ENCODE assay signal across 13 cellular contexts in genomic region chr19:17526922-17527321, GRCh38. TPM values are rescaled to one million over a fixed set of nuclear protein-coding genes. Genes with fewer than 3 reads are reported as not detected.
DNase-seq lines count a peak whose midpoint lies in the region; ATAC-seq, FAIRE-seq and TF ChIP-seq lines count a peak whose summit lies in the region.
"Had no signal": no experiment of that assay in that cellular context is flagged by ENCODE, and none has a peak within 500 bp of the region (broad histone marks: within the 10 kb centered on the region; RNA-seq: fewer than 3 reads in every experiment).

No MANE protein-coding gene starts in this region.

- no peaks in the 10 kb centered on the region for H3K79me2 ChIP-seq in HepG2 (ENCODE audit: insufficient read depth, low read length)

- peak overlapping the region in 10 of 11 experiments; percentile 16 to 85 (median 66); a peak in 18 of 22 replicates for H3K9ac ChIP-seq in BLaER1 treated with 17β-estradiol and CSF1 and Interleukin-3, amounts not matched to agents 10 nM and 100 nM
- H3K9ac ChIP-seq in HepG2 (ENCODE audit: insufficient read depth, low read depth, low read length), result no peak overlapping the region

- H2AFZ ChIP-seq in HepG2 (ENCODE audit: low read length), result no peak overlapping the region

- BruUV-seq in HepG2 (replicated peaks; lab: Mats Ljungman, UMichigan), result no TSS peak

- peaks cover 13% of the 10 kb centered on the region for H3K4me1 Mint-ChIP-seq in activated T-helper 17 cell treated with anti-CD3 and anti-CD28 coated beads, Interleukin-2, amount 50 U/mL, for 72 hours
- H3K4me1 Mint-ChIP-seq in progenitor cell of endocrine pancreas (ENCODE audit: low read depth), result no peaks in the 10 kb centered on the region

- DNase-seq in GM12891 (ENCODE audit: insufficient read length, low spot score), result peak; percentile 47
- DNase-seq in HepG2 (ENCODE audit: low spot score), result no peak
- DNase-seq in ovary, result no peak
- no peak for DNase-seq in progenitor cell of endocrine pancreas (ENCODE audit: low spot score, unreplicated experiment)
- DNase-seq: body of pancreas; CD8-positive, alpha-beta memory T cell; NCI-H2081 treated with DMSO at 0.1 percent for 48 hours had no signal

- no peaks in the 10 kb centered on the region for H3K27me3 Mint-ChIP-seq in activated T-helper 17 cell treated with anti-CD3 and anti-CD28 coated beads, Interleukin-2, amount 50 U/mL, for 72 hours
- H3K27me3 Mint-ChIP-seq in progenitor cell of endocrine pancreas, result no peaks in the 10 kb centered on the region

- H3K27me3 ChIP-seq in BLaER1 treated with 17β-estradiol and CSF1 and Interleukin-3, amounts not matched to agents 10 nM and 100 nM, result no peaks in the 10 kb centered on the region; a peak in 1 of 22 replicates
- H3K27me3 ChIP-seq in HepG2 (ENCODE audit: control insufficient read depth in 1 of 2, insufficient read depth in 2 of 2, low read length in 2 of 2) (0 out of 5 replicates have a peak, but pooled peaks cover 1 to 3% of the 10 kb centered on the region in 2 experiments), ovary (no peaks in the 10 kb centered on the region)
- H3K27me3 ChIP-seq: body of pancreas had no signal

- WGBS in HepG2 (ENCODE audit: low lambda C conversion rate), result 29% methylated on average over 14 of the region's 16 CpGs
- WGBS in ovary, 3 donors, result 54 to 77% (median 64%) methylated on average over 16 of the region's 16 CpGs

- H3K9me3 ChIP-seq in BLaER1 treated with 17β-estradiol and CSF1 and Interleukin-3, amounts not matched to agents 10 nM and 100 nM (replicated peaks in 1 of 11), result peaks cover 7 to 20% (median 14%) of the 10 kb centered on the region in 11 experiments; a peak in 21 of 22 replicates
- H3K9me3 ChIP-seq in HepG2 (ENCODE audit: low read length) (no peaks in the 10 kb centered on the region), ovary (no peaks in the 10 kb centered on the region)
- H3K9me3 ChIP-seq: body of pancreas had no signal

- intact Hi-C loops in HepG2 (cut with micrococcal nuclease; ENCODE audit: unreplicated experiment) (no loop called here), ovary (cut with DNase I) (no loop called here)

- no peak overlapping the region for H3K27ac Mint-ChIP-seq in activated T-helper 17 cell treated with anti-CD3 and anti-CD28 coated beads, Interleukin-2, amount 50 U/mL, for 72 hours
- H3K27ac Mint-ChIP-seq in progenitor cell of endocrine pancreas, result no peak overlapping the region
- H3K27ac Mint-ChIP-seq: CD8-positive, alpha-beta memory T cell had no signal

- no peak for TF ChIP-seq CTCF in HepG2 (CRISPR knock-in tag; IDR thresholded peaks at IDR 0.05)
- TF ChIP-seq CTCF in ovary (IDR thresholded peaks at IDR 0.05), result no peak
- TF ChIP-seq CTCF in progenitor cell of endocrine pancreas (IDR thresholded peaks at IDR 0.05; ENCODE audit: unreplicated experiment), result no peak

- H3K4me2 ChIP-seq in BLaER1 treated with 17β-estradiol and CSF1 and Interleukin-3, amounts not matched to agents 10 nM and 100 nM, result peak overlapping the region; percentile 73 to 97 (median 88)
- H3K4me2 ChIP-seq in HepG2 (ENCODE audit: low read depth, low read length), result no peak overlapping the region

- FAIRE-seq in GM12891 (lab: Jason Lieb, UNC), result peak; percentile 84
- no peak for FAIRE-seq in HepG2 (lab: Jason Lieb, UNC)
- FAIRE-seq: RCC 7860 had no signal

- no peak overlapping the region for H3K4me3 Mint-ChIP-seq in activated T-helper 17 cell treated with anti-CD3 and anti-CD28 coated beads, Interleukin-2, amount 50 U/mL, for 72 hours
- no peak overlapping the region for H3K4me3 Mint-ChIP-seq in progenitor cell of endocrine pancreas (ENCODE audit: low read depth)
- H3K4me3 Mint-ChIP-seq: CD8-positive, alpha-beta memory T cell had no signal

- POLR2A ChIA-PET in HepG2 (lab: Yijun Ruan, JAX), result interaction anchor here (0.8 kb wide), 1 partner anchor 16 kb away, joined by 3 read pairs; the partner anchor contains the start of gene PGLS

- peaks cover 5% of the 10 kb centered on the region for H3K9me3 Mint-ChIP-seq in activated T-helper 17 cell treated with anti-CD3 and anti-CD28 coated beads, Interleukin-2, amount 50 U/mL, for 72 hours
- H3K9me3 Mint-ChIP-seq in progenitor cell of endocrine pancreas (ENCODE audit: low read depth), result peaks cover 5% of the 10 kb centered on the region
- H3K9me3 Mint-ChIP-seq: CD8-positive, alpha-beta memory T cell had no signal

- in situ Hi-C loops in HepG2 (cut with HindIII; ENCODE audit: extremely low pct_ligation_motif_present, low pct_unique_long_range_greater_than_20kb), result no loop called here

- CTCF ChIA-PET in HepG2 (lab: Yijun Ruan, JAX; ENCODE audit: low intra/inter-chr PET ratio, low total read pairs), result no interaction called here

- TF ChIP-seq EP300 in HepG2 (IDR thresholded peaks at IDR 0.05; ENCODE audit: low read depth in 2 of 2, low read length in 2 of 2), result no peak
- TF ChIP-seq EP300 in HepG2 (CRISPR knock-in tag; IDR thresholded peaks at IDR 0.05; ENCODE audit: borderline replicate concordance), result no peak
- no peak for TF ChIP-seq EP300 in ovary (IDR thresholded peaks at IDR 0.05)

- H4K20me1 ChIP-seq in BLaER1 treated with 17β-estradiol and CSF1 and Interleukin-3, amounts not matched to agents 10 nM and 100 nM, result no peaks in the 10 kb centered on the region; a peak in 1 of 22 replicates
- no peaks in the 10 kb centered on the region for H4K20me1 ChIP-seq in HepG2 (ENCODE audit: insufficient read depth, low read length)

- H3K36me3 Mint-ChIP-seq in activated T-helper 17 cell treated with anti-CD3 and anti-CD28 coated beads, Interleukin-2, amount 50 U/mL, for 72 hours (ENCODE audit: low read depth), result no peaks in the 10 kb centered on the region
- H3K36me3 Mint-ChIP-seq in progenitor cell of endocrine pancreas (ENCODE audit: insufficient read depth), result peaks cover 4% of the 10 kb centered on the region
- H3K36me3 Mint-ChIP-seq: CD8-positive, alpha-beta memory T cell had no signal

- peaks cover 67 to 97% (median 84%) of the 10 kb centered on the region in 10 experiments for H3K4me1 ChIP-seq in BLaER1 treated with 17β-estradiol and CSF1 and Interleukin-3, amounts not matched to agents 10 nM and 100 nM
- H3K4me1 ChIP-seq in HepG2 (ENCODE audit: insufficient read depth, low read length) (peaks cover 41% of the 10 kb centered on the region), ovary (ENCODE audit: insufficient read depth) (no peaks in the 10 kb centered on the region)

- TF ChIP-seq POLR2A in GM12891 (IDR thresholded peaks at IDR 0.05; ENCODE audit: low read depth, low read length) (no peak), HepG2 (IDR thresholded peaks at IDR 0.05; ENCODE audit: insufficient read depth in 1 of 2, low read depth in 2 of 2, low read length in 2 of 2) (no peak), ovary (IDR thresholded peaks at IDR 0.05) (no peak)

- peak overlapping the region in 7 of 10 experiments; percentile 44 to 62 (median 53); a peak in 13 of 20 replicates for H3K4me3 ChIP-seq in BLaER1 treated with 17β-estradiol and CSF1 and Interleukin-3, amounts not matched to agents 10 nM and 100 nM
- H3K4me3 ChIP-seq in HepG2 (replicated peaks in 1 of 3; ENCODE audit: insufficient read depth in 1 of 3, low read depth in 2 of 3, low read length in 3 of 3) (no peak overlapping the region), ovary (no peak overlapping the region)
- H3K4me3 ChIP-seq: body of pancreas, lung had no signal

- no peak for TF ChIP-seq RAD21 in HepG2 (CRISPR knock-in tag; IDR thresholded peaks at IDR 0.05)

- ATAC-seq in HG02798 (IDR thresholded peaks at IDR 0.05; ENCODE audit: poor library complexity, unreplicated experiment) (peak; percentile 53), HepG2 (no peak), HG03135 (IDR thresholded peaks at IDR 0.05; ENCODE audit: unreplicated experiment) (no peak)
- ATAC-seq in activated T-helper 17 cell treated with anti-CD3 and anti-CD28 coated beads, Interleukin-2, amount 50 U/mL, for 72 hours (replicated peaks), result peak; percentile 34
- ATAC-seq: body of pancreas had no signal

- H3K36me3 ChIP-seq in BLaER1 treated with 17β-estradiol and CSF1 and Interleukin-3, amounts not matched to agents 10 nM and 100 nM, result peaks cover 0 to 15% (median 3%) of the 10 kb centered on the region in 11 experiments; a peak in 10 of 22 replicates
- H3K36me3 ChIP-seq in HepG2 (replicated peaks in 1 of 2; ENCODE audit: control insufficient read depth in 1 of 2, insufficient read depth in 2 of 2, low read length in 2 of 2) (no peaks in the 10 kb centered on the region), ovary (no peaks in the 10 kb centered on the region)

- H3K27ac ChIP-seq in BLaER1 treated with 17β-estradiol and CSF1 and Interleukin-3, amounts not matched to agents 10 nM and 100 nM, result peak overlapping the region in 9 of 11 experiments; percentile 23 to 97 (median 91); a peak in 17 of 22 replicates
- H3K27ac ChIP-seq in HepG2 (ENCODE audit: extremely low read length, insufficient read depth, low read length) (no peak overlapping the region), ovary (no peak overlapping the region)
- H3K27ac ChIP-seq: body of pancreas had no signal

RNA-seq across cellular contexts. Expression of gene PGLS, which starts 15.5 kb away (rescaled TPM):
- 80.9 TPM for polyA plus RNA-seq in GM12891 (2012; ENCODE audit: low read depth, missing spikeins)
- total RNA-seq in activated T-helper 17 cell treated with anti-CD3 and anti-CD28 coated beads, Interleukin-2, amount 50 U/mL, for 72 hours, result 10 to 100 TPM; 49.0 to 61.8 TPM
- total RNA-seq in HepG2 (2016; rRNA removed; fragmentation: Illumina TruSeq; extraction: Trizol), result 33.8 and 36.7 TPM in 2 replicates
- 28.7 and 30.6 TPM in 2 replicates for total RNA-seq in HepG2 (2016; cell fraction: cytosol; rRNA removed; fragmentation: Illumina TruSeq; extraction: Trizol; ENCODE audit: low read depth)
- total RNA-seq in HepG2 (2016; cell fraction: insoluble cytoplasmic fraction; rRNA removed; fragmentation: Illumina TruSeq; extraction: Trizol), result 31.6 and 33.6 TPM in 2 replicates
- 36.0 and 41.5 TPM in 2 replicates for total RNA-seq in HepG2 (2016; cell fraction: membrane; rRNA removed; fragmentation: Illumina TruSeq; extraction: Trizol)
- 18.4 and 23.5 TPM in 2 replicates for total RNA-seq in HepG2 (2016; cell fraction: nucleus; rRNA removed; fragmentation: Illumina TruSeq; extraction: Trizol)
- polyA plus RNA-seq in HepG2 (2011; rRNA removed), result 43.8 and 49.1 TPM in 2 replicates
- 33.3 and 59.8 TPM in 2 replicates for polyA plus RNA-seq in HepG2 (2011; cell fraction: cytosol; rRNA removed)
- polyA plus RNA-seq in HepG2 (2011; cell fraction: nucleus; rRNA removed), result 74.2 and 74.7 TPM in 2 replicates
- polyA plus RNA-seq in HepG2 (2012), result 26.9 and 37.3 TPM in 2 replicates
- 48.8 and 52.7 TPM in 2 replicates for polyA plus RNA-seq in HepG2 (2016; cell fraction: cytosol; fragmentation: Illumina TruSeq; extraction: Trizol; ENCODE audit: low read depth)
- polyA plus RNA-seq in HepG2 (2016; cell fraction: insoluble cytoplasmic fraction; fragmentation: Illumina TruSeq; extraction: Trizol; ENCODE audit: low read depth), result 50.4 and 56.4 TPM in 2 replicates
- 55.3 and 57.7 TPM in 2 replicates for polyA plus RNA-seq in HepG2 (2016; cell fraction: membrane; fragmentation: Illumina TruSeq; extraction: Trizol; ENCODE audit: low read depth)
- polyA plus RNA-seq in HepG2 (2016; cell fraction: nucleus; fragmentation: Illumina TruSeq; extraction: Trizol; ENCODE audit: insufficient read depth, low read depth), result 47.8 and 49.3 TPM in 2 replicates
- 83.1 and 129 TPM in 2 replicates for polyA minus RNA-seq in HepG2 (2011; rRNA and poly(A)+ RNA removed; ENCODE audit: low replicate concordance)
- polyA minus RNA-seq in HepG2 (2011; cell fraction: cytosol; rRNA and poly(A)+ RNA removed), result 36.2 and 38.6 TPM in 2 replicates
- 19.7 and 23.1 TPM in 2 replicates for polyA minus RNA-seq in HepG2 (2011; cell fraction: nucleus; rRNA and poly(A)+ RNA removed)
- total RNA-seq in ovary, result 10 to 100 TPM; 43.9 to 93.0 (median 73.9) TPM
- polyA plus RNA-seq in ovary, result 10 to 100 TPM; 11.0 to 72.3 TPM
- 102 and 107 TPM in 2 replicates for total RNA-seq in progenitor cell of endocrine pancreas

RNA-seq across cellular contexts. Expression of gene COLGALT1, which starts 28.5 kb away (rescaled TPM):
- 14.4 TPM for polyA plus RNA-seq in GM12891 (2012; ENCODE audit: low read depth, missing spikeins)
- 10 to 100 TPM; 41.1 to 76.5 TPM for total RNA-seq in activated T-helper 17 cell treated with anti-CD3 and anti-CD28 coated beads, Interleukin-2, amount 50 U/mL, for 72 hours
- 33.3 and 58.0 TPM in 2 replicates for total RNA-seq in HepG2 (2016; rRNA removed; fragmentation: Illumina TruSeq; extraction: Trizol)
- 9.3 and 10.3 TPM in 2 replicates for total RNA-seq in HepG2 (2016; cell fraction: cytosol; rRNA removed; fragmentation: Illumina TruSeq; extraction: Trizol; ENCODE audit: low read depth)
- 33.6 and 57.7 TPM in 2 replicates for total RNA-seq in HepG2 (2016; cell fraction: insoluble cytoplasmic fraction; rRNA removed; fragmentation: Illumina TruSeq; extraction: Trizol)
- 32.5 and 35.6 TPM in 2 replicates for total RNA-seq in HepG2 (2016; cell fraction: membrane; rRNA removed; fragmentation: Illumina TruSeq; extraction: Trizol)
- 53.1 and 65.6 TPM in 2 replicates for total RNA-seq in HepG2 (2016; cell fraction: nucleus; rRNA removed; fragmentation: Illumina TruSeq; extraction: Trizol)
- 196 and 211 TPM in 2 replicates for polyA plus RNA-seq in HepG2 (2011; rRNA removed)
- 111 and 141 TPM in 2 replicates for polyA plus RNA-seq in HepG2 (2011; cell fraction: cytosol; rRNA removed)
- 153 and 157 TPM in 2 replicates for polyA plus RNA-seq in HepG2 (2011; cell fraction: nucleus; rRNA removed)
- polyA plus RNA-seq in HepG2 (2012), result 58.7 and 87.4 TPM in 2 replicates
- polyA plus RNA-seq in HepG2 (2016; cell fraction: cytosol; fragmentation: Illumina TruSeq; extraction: Trizol; ENCODE audit: low read depth), result 9.2 and 9.8 TPM in 2 replicates
- 35.7 and 38.2 TPM in 2 replicates for polyA plus RNA-seq in HepG2 (2016; cell fraction: insoluble cytoplasmic fraction; fragmentation: Illumina TruSeq; extraction: Trizol; ENCODE audit: low read depth)
- 23.4 and 28.7 TPM in 2 replicates for polyA plus RNA-seq in HepG2 (2016; cell fraction: membrane; fragmentation: Illumina TruSeq; extraction: Trizol; ENCODE audit: low read depth)
- polyA plus RNA-seq in HepG2 (2016; cell fraction: nucleus; fragmentation: Illumina TruSeq; extraction: Trizol; ENCODE audit: insufficient read depth, low read depth), result 111 TPM in 2 replicates
- polyA minus RNA-seq in HepG2 (2011; rRNA and poly(A)+ RNA removed; ENCODE audit: low replicate concordance), result 360 and 644 TPM in 2 replicates
- 74.1 and 77.3 TPM in 2 replicates for polyA minus RNA-seq in HepG2 (2011; cell fraction: cytosol; rRNA and poly(A)+ RNA removed)
- polyA minus RNA-seq in HepG2 (2011; cell fraction: nucleus; rRNA and poly(A)+ RNA removed), result 32.0 and 33.2 TPM in 2 replicates
- 10 to 100 TPM; 30.4 to 75.2 (median 45.2) TPM for total RNA-seq in ovary
- polyA plus RNA-seq in ovary, result 10 to 100 TPM; 31.4 to 72.6 TPM
- 53.6 and 54.3 TPM in 2 replicates for total RNA-seq in progenitor cell of endocrine pancreas

RNA-seq across cellular contexts. Expression of gene SLC27A1, which starts 56.6 kb away (rescaled TPM):
- 1.6 TPM for polyA plus RNA-seq in GM12891 (2012; ENCODE audit: low read depth, missing spikeins)
- 1 to 10 TPM; 3.8 to 6.7 TPM for total RNA-seq in activated T-helper 17 cell treated with anti-CD3 and anti-CD28 coated beads, Interleukin-2, amount 50 U/mL, for 72 hours
- total RNA-seq in HepG2 (2016; rRNA removed; fragmentation: Illumina TruSeq; extraction: Trizol) (1.7 and 4.1 TPM in 2 replicates), ovary (10 to 100 TPM; 27.3 to 43.1 (median 37.8) TPM), progenitor cell of endocrine pancreas (16.7 and 19.8 TPM in 2 replicates)
- 0.71 and 0.79 TPM in 2 replicates for total RNA-seq in HepG2 (2016; cell fraction: cytosol; rRNA removed; fragmentation: Illumina TruSeq; extraction: Trizol; ENCODE audit: low read depth)
- total RNA-seq in HepG2 (2016; cell fraction: insoluble cytoplasmic fraction; rRNA removed; fragmentation: Illumina TruSeq; extraction: Trizol), result 1.7 and 4.7 TPM in 2 replicates
- 1.8 and 2.2 TPM in 2 replicates for total RNA-seq in HepG2 (2016; cell fraction: membrane; rRNA removed; fragmentation: Illumina TruSeq; extraction: Trizol)
- total RNA-seq in HepG2 (2016; cell fraction: nucleus; rRNA removed; fragmentation: Illumina TruSeq; extraction: Trizol), result 4.2 and 7.1 TPM in 2 replicates
- polyA plus RNA-seq in HepG2 (2011; rRNA removed) (8.7 and 8.8 TPM in 2 replicates), ovary (10 to 100 TPM in 1 of 2 donors, 1 to 10 TPM in 1; 4.6 to 42.3 TPM)
- 5.6 and 8.5 TPM in 2 replicates for polyA plus RNA-seq in HepG2 (2011; cell fraction: cytosol; rRNA removed)
- 30.2 and 36.7 TPM in 2 replicates for polyA plus RNA-seq in HepG2 (2011; cell fraction: nucleus; rRNA removed)
- polyA plus RNA-seq in HepG2 (2012), result 4.1 and 6.3 TPM in 2 replicates
- polyA plus RNA-seq in HepG2 (2016; cell fraction: cytosol; fragmentation: Illumina TruSeq; extraction: Trizol; ENCODE audit: low read depth), result 0.52 and 0.53 TPM in 2 replicates
- polyA plus RNA-seq in HepG2 (2016; cell fraction: insoluble cytoplasmic fraction; fragmentation: Illumina TruSeq; extraction: Trizol; ENCODE audit: low read depth), result 1.3 and 1.7 TPM in 2 replicates
- polyA plus RNA-seq in HepG2 (2016; cell fraction: membrane; fragmentation: Illumina TruSeq; extraction: Trizol; ENCODE audit: low read depth), result 0.94 and 1.2 TPM in 2 replicates
- polyA plus RNA-seq in HepG2 (2016; cell fraction: nucleus; fragmentation: Illumina TruSeq; extraction: Trizol; ENCODE audit: insufficient read depth, low read depth), result 9.9 and 10.8 TPM in 2 replicates
- 1.1 and 18.4 TPM in 2 replicates for polyA minus RNA-seq in HepG2 (2011; rRNA and poly(A)+ RNA removed; ENCODE audit: low replicate concordance)
- 7.5 and 11.5 TPM in 2 replicates for polyA minus RNA-seq in HepG2 (2011; cell fraction: cytosol; rRNA and poly(A)+ RNA removed)
- 5.5 and 9.3 TPM in 2 replicates for polyA minus RNA-seq in HepG2 (2011; cell fraction: nucleus; rRNA and poly(A)+ RNA removed)

Comparison
In these comparisons a context has a peak if more than half of its experiments do, and no peak if none do; other contexts are left out.
1. H3K27ac ChIP-seq: peak in BLaER1 treated with 17β-estradiol and CSF1 and Interleukin-3, amounts not matched to agents 10 nM and 100 nM (9 of 11); none in HepG2 (single experiment) and ovary (0 of 2).
2. H3K4me3 ChIP-seq: peak in BLaER1 treated with 17β-estradiol and CSF1 and Interleukin-3, amounts not matched to agents 10 nM and 100 nM (7 of 10); none in HepG2 (0 of 3) and ovary (single experiment).
3. ATAC-seq: peak in HG02798 (single experiment) and activated T-helper 17 cell treated with anti-CD3 and anti-CD28 coated beads, Interleukin-2, amount 50 U/mL, for 72 hours (single experiment); none in HepG2 (single experiment) and HG03135 (single experiment).